1 cellular context compared by ENCODE assay signal in genomic region chr3:172580680-172581079, GRCh38.
TF ChIP-seq lines count a peak whose summit lies in the region.

No MANE protein-coding gene starts in this region.

TF ChIP-seq in GM12878, 131 proteins besides CTCF, POLR2A, EP300 and RAD21 (continued from another document):
- no peak for TF ChIP-seq ZNF592 (IDR thresholded peaks at IDR 0.05)
- TF ChIP-seq FOXM1 (IDR thresholded peaks at IDR 0.05; ENCODE audit: low read depth, low read length), result peak; percentile 35; the same call in 1 of the 2 replicates
- no peak for TF ChIP-seq LARP7 (IDR thresholded peaks at IDR 0.05)
- peak; percentile 48; the same call in 1 of the 2 replicates for TF ChIP-seq RELB (IDR thresholded peaks at IDR 0.05; ENCODE audit: low read depth)
- no peak for TF ChIP-seq PAX5 (IDR thresholded peaks at IDR 0.05; ENCODE audit: borderline replicate concordance, low read depth, low read length)
- TF ChIP-seq, protein P1, sequence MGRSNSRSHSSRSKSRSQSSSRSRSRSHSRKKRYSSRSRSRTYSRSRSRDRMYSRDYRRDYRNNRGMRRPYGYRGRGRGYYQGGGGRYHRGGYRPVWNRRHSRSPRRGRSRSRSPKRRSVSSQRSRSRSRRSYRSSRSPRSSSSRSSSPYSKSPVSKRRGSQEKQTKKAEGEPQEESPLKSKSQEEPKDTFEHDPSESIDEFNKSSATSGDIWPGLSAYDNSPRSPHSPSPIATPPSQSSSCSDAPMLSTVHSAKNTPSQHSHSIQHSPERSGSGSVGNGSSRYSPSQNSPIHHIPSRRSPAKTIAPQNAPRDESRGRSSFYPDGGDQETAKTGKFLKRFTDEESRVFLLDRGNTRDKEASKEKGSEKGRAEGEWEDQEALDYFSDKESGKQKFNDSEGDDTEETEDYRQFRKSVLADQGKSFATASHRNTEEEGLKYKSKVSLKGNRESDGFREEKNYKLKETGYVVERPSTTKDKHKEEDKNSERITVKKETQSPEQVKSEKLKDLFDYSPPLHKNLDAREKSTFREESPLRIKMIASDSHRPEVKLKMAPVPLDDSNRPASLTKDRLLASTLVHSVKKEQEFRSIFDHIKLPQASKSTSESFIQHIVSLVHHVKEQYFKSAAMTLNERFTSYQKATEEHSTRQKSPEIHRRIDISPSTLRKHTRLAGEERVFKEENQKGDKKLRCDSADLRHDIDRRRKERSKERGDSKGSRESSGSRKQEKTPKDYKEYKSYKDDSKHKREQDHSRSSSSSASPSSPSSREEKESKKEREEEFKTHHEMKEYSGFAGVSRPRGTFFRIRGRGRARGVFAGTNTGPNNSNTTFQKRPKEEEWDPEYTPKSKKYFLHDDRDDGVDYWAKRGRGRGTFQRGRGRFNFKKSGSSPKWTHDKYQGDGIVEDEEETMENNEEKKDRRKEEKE (IDR thresholded peaks at IDR 0.05), result no peak
- TF ChIP-seq ETV6 (conservative IDR thresholded peaks at IDR 0.05 in 1 of 2, IDR thresholded peaks at IDR 0.05 in 1 of 2; ENCODE audit: borderline replicate concordance in 1 of 2, low read depth in 1 of 2), result peak in 1 of 2 experiments; percentile 84; a peak in 1 of 4 replicates
- no peak for TF ChIP-seq RCOR1 (conservative IDR thresholded peaks at IDR 0.05; ENCODE audit: low read depth, low read length)
- no peak for TF ChIP-seq MYC (IDR thresholded peaks at IDR 0.05; ENCODE audit: insufficient read depth, insufficient read length, insufficient replicate concordance, low read length, severe bottlenecking)
- TF ChIP-seq SPI1 (IDR thresholded peaks at IDR 0.05; ENCODE audit: borderline replicate concordance, insufficient read depth, low read depth, low read length), result no peak
- no peak for TF ChIP-seq FOS (IDR thresholded peaks at IDR 0.05; ENCODE audit: borderline replicate concordance, extremely low read depth, insufficient read length)
- peak; percentile 44; the same call in 1 of the 2 replicates for TF ChIP-seq ATF2 (IDR thresholded peaks at IDR 0.05; ENCODE audit: low read length)
- no peak for TF ChIP-seq ZNF207 (IDR thresholded peaks at IDR 0.05; ENCODE audit: borderline replicate concordance)
- no peak for TF ChIP-seq WRNIP1 (IDR thresholded peaks at IDR 0.05; ENCODE audit: borderline replicate concordance, low read depth, low read length)
- TF ChIP-seq RUNX3 (IDR thresholded peaks at IDR 0.05; ENCODE audit: low read length), result peak; percentile 86
- no peak for TF ChIP-seq POLR2AphosphoS5 (IDR thresholded peaks at IDR 0.05; ENCODE audit: low read length)
- 0 out of 2 replicates have a peak, but pooled peaks have one; percentile 21 for TF ChIP-seq DPF2 (IDR thresholded peaks at IDR 0.05)
- TF ChIP-seq TCF7 (IDR thresholded peaks at IDR 0.05; ENCODE audit: borderline replicate concordance), result 0 out of 2 replicates have a peak, but pooled peaks have one; percentile 54
- no peak for TF ChIP-seq RELA (IDR thresholded peaks at IDR 0.05; ENCODE audit: borderline replicate concordance, partially characterized antibody)
- TF ChIP-seq IKZF1 (conservative IDR thresholded peaks at IDR 0.05), result peak; percentile 56; the same call in 1 of the 2 replicates
- TF ChIP-seq NR2C1 (IDR thresholded peaks at IDR 0.05), result no peak
- 0 out of 2 replicates have a peak, but pooled peaks have one; percentile 32 for TF ChIP-seq JUND (IDR thresholded peaks at IDR 0.05; ENCODE audit: low read depth, low read length)
- TF ChIP-seq ELK1 (IDR thresholded peaks at IDR 0.05; ENCODE audit: low read depth, low read length), result no peak
- peak; percentile 45; the same call in 1 of the 2 replicates for TF ChIP-seq MTA2 (IDR thresholded peaks at IDR 0.05; ENCODE audit: low read depth)
- TF ChIP-seq NFIC (IDR thresholded peaks at IDR 0.05; ENCODE audit: low read depth, low read length), result peak; percentile 83
- no peak for TF ChIP-seq RAD51 (IDR thresholded peaks at IDR 0.05)
- TF ChIP-seq STAT3 (IDR thresholded peaks at IDR 0.05; ENCODE audit: low read depth, low read length), result no peak
- 0 out of 2 replicates have a peak, but pooled peaks have one; percentile 22 for TF ChIP-seq GABPA (IDR thresholded peaks at IDR 0.05; ENCODE audit: low read depth)
- no peak for TF ChIP-seq MTA3 (IDR thresholded peaks at IDR 0.05; ENCODE audit: borderline replicate concordance, low read length)
- peak; percentile 81 for TF ChIP-seq MEF2A (IDR thresholded peaks at IDR 0.05; ENCODE audit: insufficient read depth, low read depth, low read length)
- no peak for TF ChIP-seq EED (IDR thresholded peaks at IDR 0.05; ENCODE audit: low read depth)
- TF ChIP-seq, protein P2, sequence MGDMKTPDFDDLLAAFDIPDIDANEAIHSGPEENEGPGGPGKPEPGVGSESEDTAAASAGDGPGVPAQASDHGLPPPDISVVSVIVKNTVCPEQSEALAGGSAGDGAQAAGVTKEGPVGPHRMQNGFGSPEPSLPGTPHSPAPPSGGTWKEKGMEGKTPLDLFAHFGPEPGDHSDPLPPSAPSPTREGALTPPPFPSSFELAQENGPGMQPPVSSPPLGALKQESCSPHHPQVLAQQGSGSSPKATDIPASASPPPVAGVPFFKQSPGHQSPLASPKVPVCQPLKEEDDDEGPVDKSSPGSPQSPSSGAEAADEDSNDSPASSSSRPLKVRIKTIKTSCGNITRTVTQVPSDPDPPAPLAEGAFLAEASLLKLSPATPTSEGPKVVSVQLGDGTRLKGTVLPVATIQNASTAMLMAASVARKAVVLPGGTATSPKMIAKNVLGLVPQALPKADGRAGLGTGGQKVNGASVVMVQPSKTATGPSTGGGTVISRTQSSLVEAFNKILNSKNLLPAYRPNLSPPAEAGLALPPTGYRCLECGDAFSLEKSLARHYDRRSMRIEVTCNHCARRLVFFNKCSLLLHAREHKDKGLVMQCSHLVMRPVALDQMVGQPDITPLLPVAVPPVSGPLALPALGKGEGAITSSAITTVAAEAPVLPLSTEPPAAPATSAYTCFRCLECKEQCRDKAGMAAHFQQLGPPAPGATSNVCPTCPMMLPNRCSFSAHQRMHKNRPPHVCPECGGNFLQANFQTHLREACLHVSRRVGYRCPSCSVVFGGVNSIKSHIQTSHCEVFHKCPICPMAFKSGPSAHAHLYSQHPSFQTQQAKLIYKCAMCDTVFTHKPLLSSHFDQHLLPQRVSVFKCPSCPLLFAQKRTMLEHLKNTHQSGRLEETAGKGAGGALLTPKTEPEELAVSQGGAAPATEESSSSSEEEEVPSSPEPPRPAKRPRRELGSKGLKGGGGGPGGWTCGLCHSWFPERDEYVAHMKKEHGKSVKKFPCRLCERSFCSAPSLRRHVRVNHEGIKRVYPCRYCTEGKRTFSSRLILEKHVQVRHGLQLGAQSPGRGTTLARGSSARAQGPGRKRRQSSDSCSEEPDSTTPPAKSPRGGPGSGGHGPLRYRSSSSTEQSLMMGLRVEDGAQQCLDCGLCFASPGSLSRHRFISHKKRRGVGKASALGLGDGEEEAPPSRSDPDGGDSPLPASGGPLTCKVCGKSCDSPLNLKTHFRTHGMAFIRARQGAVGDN (IDR thresholded peaks at IDR 0.05), result no peak
- no peak for TF ChIP-seq TARDBP (IDR thresholded peaks at IDR 0.05; ENCODE audit: borderline replicate concordance)
- TF ChIP-seq BHLHE40 (IDR thresholded peaks at IDR 0.05; ENCODE audit: borderline replicate concordance in 1 of 2, low read depth in 2 of 2, low read length in 1 of 2), result peak in 1 of 2 experiments; percentile 28; a peak in 1 of 4 replicates
- no peak; the same call in 1 of the 2 replicates for TF ChIP-seq ATF7 (IDR thresholded peaks at IDR 0.05; ENCODE audit: low read depth)
- no peak for TF ChIP-seq KDM1A (IDR thresholded peaks at IDR 0.05; ENCODE audit: borderline replicate concordance)
- TF ChIP-seq SREBF1 (IDR thresholded peaks at IDR 0.05; ENCODE audit: low read length), result peak; percentile 64; the same call in 1 of the 2 replicates
- peak; percentile 83; the same call in 1 of the 2 replicates for TF ChIP-seq ZNF217 (IDR thresholded peaks at IDR 0.05)
- TF ChIP-seq IKZF2 (IDR thresholded peaks at IDR 0.05), result peak; percentile 70 to 82; a peak in 3 of 4 replicates
- peak; percentile 56 for TF ChIP-seq MEF2B (IDR thresholded peaks at IDR 0.05; ENCODE audit: partially characterized antibody, poor library complexity, severe bottlenecking)
- TF ChIP-seq STAT1 (conservative IDR thresholded peaks at IDR 0.05), result no peak
- no peak for TF ChIP-seq BACH1 (IDR thresholded peaks at IDR 0.05; ENCODE audit: borderline replicate concordance)
